8 cellular contexts compared by ENCODE assay signal in genomic region chr16:16202400-16203143, GRCh38. TPM values are rescaled to one million over a fixed set of nuclear protein-coding genes. Genes with fewer than 3 reads are reported as not detected.
DNase-seq lines count a peak whose midpoint lies in the region; TF ChIP-seq lines count a peak whose summit lies in the region.
"Not testable (repeated sequence)": the region's sequence is repeated elsewhere in the genome, so short reads cannot be mapped to it uniquely, and the experiment has no call there.

No MANE protein-coding gene starts in this region.

- not testable (repeated sequence) for H3K36me3 Mint-ChIP-seq in chondrocyte (ENCODE audit: low read depth)

- TF ChIP-seq POLR2A in spleen (IDR thresholded peaks at IDR 0.05), result not testable (repeated sequence)

- intact Hi-C loops in OCI-LY7 (cut with micrococcal nuclease; ENCODE audit: unreplicated experiment); spleen (cut with DNase I; ENCODE audit: low total_unique reads): not testable (repeated sequence)

- POLR2A ChIA-PET in OCI-LY7 (lab: Charles Lee), result not testable (repeated sequence)

- H3K27me3 Mint-ChIP-seq in chondrocyte (ENCODE audit: low read depth), result not testable (repeated sequence)

- H3K4me1 Mint-ChIP-seq in chondrocyte (ENCODE audit: low read depth), result not testable (repeated sequence)

- 15 to 66% (median 43%) methylated on average over 1 to 3 of the region's 4 CpGs for WGBS in spleen, 5 donors

- H3K4me2 ChIP-seq in OCI-LY7 (ENCODE audit: low read length), result not testable (repeated sequence)

- H3K9me3 Mint-ChIP-seq in chondrocyte (ENCODE audit: low read depth), result not testable (repeated sequence)

- TF ChIP-seq CTCF in AG09319 (IDR thresholded peaks at IDR 0.05; ENCODE audit: low read depth, low read length), result peak; percentile 27
- peak; percentile 37 for TF ChIP-seq CTCF in GM12873 (IDR thresholded peaks at IDR 0.05; ENCODE audit: insufficient read depth, low read depth, low read length, missing control alignments)
- TF ChIP-seq CTCF in OCI-LY7 (conservative IDR thresholded peaks at IDR 0.05; ENCODE audit: low read length), result peak; percentile 66
- TF ChIP-seq CTCF in chondrocyte (IDR thresholded peaks at IDR 0.05), result peak; percentile 66
- peak in 6 of 11 experiments; percentile 10 to 51 (median 34) for TF ChIP-seq CTCF in spleen (IDR thresholded peaks at IDR 0.05 in 8 of 11, conservative IDR thresholded peaks at IDR 0.05 in 3 of 11)

- not testable (repeated sequence) for H3K9me3 ChIP-seq in OCI-LY7 (ENCODE audit: low read length); spleen

- not testable (repeated sequence) for BruUV-seq in OCI-LY7 (replicated peaks; lab: Mats Ljungman, UMichigan)

- H3K79me2 ChIP-seq in OCI-LY7 (ENCODE audit: insufficient read depth, low read depth, low read length), result not testable (repeated sequence)

- DNase-seq in AG09319 (ENCODE audit: extremely low read depth, low read depth); chondrocyte (ENCODE audit: low spot score): not testable (repeated sequence)
- peak; percentile 44 for DNase-seq in NCI-H1092 treated with DMSO at 0.1 percent for 48 hours (lab: John Stamatoyannopoulos, UW)
- DNase-seq in OCI-LY7 (ENCODE audit: low spot score), result peak; percentile 58
- DNase-seq in activated CD4-positive, alpha-beta T cell treated with anti-CD3 and anti-CD28 coated beads, Interleukin-2, amount 50 U/mL, for 48 hours, result peak; percentile 55 to 62
- DNase-seq in kidney glomerular epithelial cell (lab: John Stamatoyannopoulos, UW), result peak; percentile 7
- peak; percentile 73 for DNase-seq in spleen

- not testable (repeated sequence) for H3K36me3 ChIP-seq in OCI-LY7 (ENCODE audit: insufficient read depth, low read length); spleen

- H3K4me1 ChIP-seq in OCI-LY7 (ENCODE audit: insufficient read depth, low read length, poor library complexity, severe bottlenecking) (peaks cover 14% of the 10 kb centered on the region), spleen (peaks cover 0 to 16% (median 3%) of the 10 kb centered on the region in 6 donors)

- CTCF ChIA-PET in OCI-LY7 (lab: Charles Lee; ENCODE audit: unreplicated experiment), result not testable (repeated sequence)

- H2AFZ ChIP-seq in OCI-LY7 (ENCODE audit: low read length), result not testable (repeated sequence)

- not testable (repeated sequence) for H3K4me3 Mint-ChIP-seq in chondrocyte (ENCODE audit: unreplicated experiment)

- H3K4me3 ChIP-seq in OCI-LY7 (ENCODE audit: low read depth, low read length, poor library complexity, severe bottlenecking); spleen: not testable (repeated sequence)

- not testable (repeated sequence) for H3K27me3 ChIP-seq in spleen (replicated peaks in 1 of 7)

- H3K27ac ChIP-seq in OCI-LY7 (ENCODE audit: low read depth, low read length, poor library complexity, severe bottlenecking); spleen: not testable (repeated sequence)

- not testable (repeated sequence) for H3K9me2 ChIP-seq in OCI-LY7 (ENCODE audit: insufficient read depth, low read length)

- H4K20me1 ChIP-seq in OCI-LY7 (ENCODE audit: insufficient read depth, low read length), result not testable (repeated sequence)

- not testable (repeated sequence) for H3K27ac Mint-ChIP-seq in chondrocyte (ENCODE audit: unreplicated experiment)

RNA-seq across cellular contexts. Expression of gene ABCC6, which starts 20.7 kb away (rescaled TPM):
- total RNA-seq in OCI-LY7 (2014; rRNA removed; shearing (Covaris generic)), result not detected in 2 replicates
- total RNA-seq in OCI-LY7 (2022), result not detected in 2 replicates
- 0.99 to 2.7 TPM (median 1.5 TPM) in 3 replicates for total RNA-seq in chondrocyte
- total RNA-seq in spleen, result under 1 TPM; 0.22 to 0.94 (median 0.52) TPM
- polyA plus RNA-seq in spleen, result under 1 TPM; 0.14 to 0.50 (median 0.38) TPM

RNA-seq across cellular contexts. Expression of gene NOMO3, which starts 29.8 kb away (rescaled TPM):
- 32.0 and 36.6 TPM in 2 replicates for total RNA-seq in OCI-LY7 (2014; rRNA removed; shearing (Covaris generic))
- 64.6 and 75.6 TPM in 2 replicates for total RNA-seq in OCI-LY7 (2022)
- total RNA-seq in chondrocyte, result 25.1 to 70.4 TPM (median 28.0 TPM) in 3 replicates
- total RNA-seq in spleen, result 10 to 100 TPM; 18.3 to 52.8 (median 37.9) TPM
- 1 to 10 TPM; 2.9 to 5.4 (median 5.3) TPM for polyA plus RNA-seq in spleen
